Comparison of ENCODE assay signal across 1 cellular context in the genomic region with DNA sequence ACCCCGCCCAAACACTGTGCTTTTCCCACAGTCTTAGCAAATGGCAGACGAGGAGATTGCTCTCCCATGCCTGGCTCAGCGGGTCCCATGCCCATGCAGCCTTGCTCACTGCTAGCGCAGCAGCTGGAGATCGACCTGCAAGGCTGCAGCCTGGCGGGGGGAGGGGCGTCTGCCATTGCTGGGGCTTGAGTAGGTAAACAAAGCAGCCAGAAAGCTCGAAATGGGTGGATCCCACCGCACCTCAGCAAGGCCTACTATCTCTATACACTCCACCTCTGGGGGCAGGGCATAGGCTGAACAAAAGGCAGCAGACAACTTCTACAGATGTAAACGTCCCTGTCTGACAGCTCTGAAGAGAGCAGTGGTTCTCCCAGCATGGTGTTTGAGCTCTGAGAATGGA.
TF ChIP-seq lines count a peak whose summit lies in the region.

No MANE protein-coding gene starts in this region.

TF ChIP-seq in HepG2, 621 proteins besides CTCF, POLR2A, EP300 and RAD21:
- TF ChIP-seq ZSCAN30 (CRISPR knock-in tag; IDR thresholded peaks at IDR 0.05): no peak
- no peak for TF ChIP-seq JDP2 (CRISPR knock-in tag; IDR thresholded peaks at IDR 0.05; ENCODE audit: borderline replicate concordance)
- TF ChIP-seq ZNF775 (CRISPR knock-in tag; IDR thresholded peaks at IDR 0.05; ENCODE audit: borderline replicate concordance): no peak
- no peak for TF ChIP-seq EED (CRISPR knock-in tag; IDR thresholded peaks at IDR 0.05)
- no peak for TF ChIP-seq ZNF549 (CRISPR knock-in tag; IDR thresholded peaks at IDR 0.05)
- TF ChIP-seq TEAD3 (CRISPR knock-in tag; optimal IDR thresholded peaks at IDR 0.05; ENCODE audit: borderline replicate concordance): no peak
- no peak for TF ChIP-seq ZNF878 (CRISPR knock-in tag; IDR thresholded peaks at IDR 0.05)
- TF ChIP-seq ZBTB20 (CRISPR knock-in tag; IDR thresholded peaks at IDR 0.05; ENCODE audit: borderline replicate concordance, low read depth): no peak
- TF ChIP-seq, protein P1, sequence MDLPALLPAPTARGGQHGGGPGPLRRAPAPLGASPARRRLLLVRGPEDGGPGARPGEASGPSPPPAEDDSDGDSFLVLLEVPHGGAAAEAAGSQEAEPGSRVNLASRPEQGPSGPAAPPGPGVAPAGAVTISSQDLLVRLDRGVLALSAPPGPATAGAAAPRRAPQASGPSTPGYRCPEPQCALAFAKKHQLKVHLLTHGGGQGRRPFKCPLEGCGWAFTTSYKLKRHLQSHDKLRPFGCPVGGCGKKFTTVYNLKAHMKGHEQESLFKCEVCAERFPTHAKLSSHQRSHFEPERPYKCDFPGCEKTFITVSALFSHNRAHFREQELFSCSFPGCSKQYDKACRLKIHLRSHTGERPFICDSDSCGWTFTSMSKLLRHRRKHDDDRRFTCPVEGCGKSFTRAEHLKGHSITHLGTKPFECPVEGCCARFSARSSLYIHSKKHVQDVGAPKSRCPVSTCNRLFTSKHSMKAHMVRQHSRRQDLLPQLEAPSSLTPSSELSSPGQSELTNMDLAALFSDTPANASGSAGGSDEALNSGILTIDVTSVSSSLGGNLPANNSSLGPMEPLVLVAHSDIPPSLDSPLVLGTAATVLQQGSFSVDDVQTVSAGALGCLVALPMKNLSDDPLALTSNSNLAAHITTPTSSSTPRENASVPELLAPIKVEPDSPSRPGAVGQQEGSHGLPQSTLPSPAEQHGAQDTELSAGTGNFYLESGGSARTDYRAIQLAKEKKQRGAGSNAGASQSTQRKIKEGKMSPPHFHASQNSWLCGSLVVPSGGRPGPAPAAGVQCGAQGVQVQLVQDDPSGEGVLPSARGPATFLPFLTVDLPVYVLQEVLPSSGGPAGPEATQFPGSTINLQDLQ (CRISPR knock-in tag; IDR thresholded peaks at IDR 0.05): no peak
